Comparison of ENCODE assay signal across 8 cellular contexts in genomic region chr20:18793625-18794427, GRCh38. TPM values are rescaled to one million over a fixed set of nuclear protein-coding genes. Genes with fewer than 3 reads are reported as not detected.
DNase-seq lines count a peak whose midpoint lies in the region; ATAC-seq and TF ChIP-seq lines count a peak whose summit lies in the region.

No MANE protein-coding gene starts in this region.

- H4K20me1 ChIP-seq in PC-3 (ENCODE audit: low read length): no peaks in the 10 kb centered on the region

- H3K4me3 ChIP-seq in PC-3 (ENCODE audit: low read length) (peak overlapping the region; percentile 83), esophagus squamous epithelium (peak overlapping the region; percentile 55 to 81 (median 72))

- H3K4me3 Mint-ChIP-seq in IgD-negative memory B cell: peak overlapping the region; percentile 94 to 99 (median 97)

- WGBS in esophagus squamous epithelium, 2 donors: 7 to 11% methylated on average over 18 to 26 of the region's 29 CpGs

- POLR2A ChIA-PET in PC-3 (lab: Charles Lee; ENCODE audit: unreplicated experiment): interaction anchor here (0.7 kb wide), 1 partner anchor 420 kb away, joined by 6 read pairs; no protein-coding TSS in a partner anchor

- peak overlapping the region; percentile 93 to 99 (median 99) for H3K27ac Mint-ChIP-seq in IgD-negative memory B cell

- H3K9me2 ChIP-seq in PC-3 (replicated peaks; ENCODE audit: low read length): no peaks in the 10 kb centered on the region

- intact Hi-C loops in PC-3 (cut with micrococcal nuclease) (loop anchor here (5.0 kb wide), 2 partner anchors 162 to 382 kb away; no protein-coding TSS in a partner anchor), esophagus squamous epithelium (cut with DNase I) (no loop called here)

- H3K27ac ChIP-seq in PC-3 (ENCODE audit: low read length): no peak overlapping the region
- peak overlapping the region; percentile 89 to 96 (median 92) for H3K27ac ChIP-seq in esophagus squamous epithelium

- H3K36me3 ChIP-seq in PC-3 (ENCODE audit: low read depth, low read length) (no peaks in the 10 kb centered on the region), esophagus squamous epithelium (no peaks in the 10 kb centered on the region)

- no peaks in the 10 kb centered on the region for H3F3A ChIP-seq in PC-3 (ENCODE audit: low read length, unreplicated experiment)

- TF ChIP-seq POLR2A in esophagus squamous epithelium (IDR thresholded peaks at IDR 0.05): peak in 2 of 4 donors; percentile 53 to 80

- DNase-seq in DMS53 (lab: John Stamatoyannopoulos, UW) (peak; percentile 96), PC-3 (peak; percentile 91), esophagus squamous epithelium (lab: John Stamatoyannopoulos, UW) (peak; percentile 39), myocyte (ENCODE audit: low read depth) (peak; percentile 95)
- DNase-seq in activated T-cell treated with anti-CD3 and anti-CD28 coated beads, Interleukin-2, amount 50 U/mL, for 48 hours: peak; percentile 79 to 85
- DNase-seq in stimulated activated CD8-positive, alpha-beta memory T cell treated with anti-CD3 and anti-CD28 coated beads, Interleukin-7, amount 100 ng/mL, for 48 hours (ENCODE audit: extremely low read depth in 1 of 2, low read depth in 1 of 2): peak; percentile 64 to 77

- peaks cover 13% of the 10 kb centered on the region for H3K36me3 Mint-ChIP-seq in IgD-negative memory B cell

- peaks cover 23% of the 10 kb centered on the region for H3K27me3 ChIP-seq in PC-3 (ENCODE audit: low read length)
- H3K27me3 ChIP-seq in esophagus squamous epithelium: peaks cover 0 to 6% (median 0%) of the 10 kb centered on the region in 4 donors

- H3K4me1 Mint-ChIP-seq in IgD-negative memory B cell: peaks cover 6 to 15% (median 9%) of the 10 kb centered on the region in 3 donors

- CTCF ChIA-PET in PC-3 (lab: Charles Lee): no interaction called here

- ATAC-seq in GM21529 (IDR thresholded peaks at IDR 0.05; ENCODE audit: unreplicated experiment) (peak; percentile 99), PC-3 (peak; percentile 98)

- H3K27me3 Mint-ChIP-seq in IgD-negative memory B cell: peaks cover 3% of the 10 kb centered on the region

- peak overlapping the region; percentile 88 for H3K4me2 ChIP-seq in PC-3 (ENCODE audit: low read length)

- peak overlapping the region; percentile 97 for H2AFZ ChIP-seq in PC-3 (ENCODE audit: low read length)

- BruUV-seq in PC-3 (replicated peaks; lab: Mats Ljungman, UMichigan): no TSS peak

- peak overlapping the region; percentile 77 for H3K9ac ChIP-seq in PC-3 (ENCODE audit: low read length)

- no peaks in the 10 kb centered on the region for H3K79me2 ChIP-seq in PC-3 (ENCODE audit: low read length)

- H3K4me1 ChIP-seq in PC-3 (ENCODE audit: insufficient read depth, low read length): peaks cover 6% of the 10 kb centered on the region
- H3K4me1 ChIP-seq in esophagus squamous epithelium: peaks cover 4 to 17% (median 5%) of the 10 kb centered on the region in 3 donors

- no peaks in the 10 kb centered on the region for H3K9me3 ChIP-seq in PC-3 (ENCODE audit: low read length)
- peaks cover 0 to 4% (median 0%) of the 10 kb centered on the region in 3 donors for H3K9me3 ChIP-seq in esophagus squamous epithelium

- peaks cover 0 to 9% (median 3%) of the 10 kb centered on the region in 3 donors for H3K9me3 Mint-ChIP-seq in IgD-negative memory B cell

- TF ChIP-seq CTCF in PC-3 (conservative IDR thresholded peaks at IDR 0.05; ENCODE audit: low read depth, low read length) (peak; percentile 29; the same call in 1 of the 2 replicates), esophagus squamous epithelium (IDR thresholded peaks at IDR 0.05) (peak in 3 of 6 experiments; percentile 12 to 20 (median 16))

RNA-seq across cellular contexts. Expression of gene SCP2D1, which starts 19.8 kb away (rescaled TPM):
- polyA plus RNA-seq in IgD-negative memory B cell: not detected
- total RNA-seq in PC-3 (2014; rRNA removed) (not detected in 2 replicates), esophagus squamous epithelium (not detected), myocyte (not detected in 2 replicates)
- polyA plus RNA-seq in myocyte (2012): not detected

Comparison
In these comparisons a context has a peak if more than half of its experiments do, and no peak if none do; other contexts are left out.
1. DNase-seq: peak in every context shown above with its lines; median percentile 96 in DMS53; 95 in myocyte; 91 in PC-3; 82 in activated T-cell treated with anti-CD3 and anti-CD28 coated beads, Interleukin-2, amount 50 U/mL, for 48 hours; 70 in stimulated activated CD8-positive, alpha-beta memory T cell treated with anti-CD3 and anti-CD28 coated beads, Interleukin-7, amount 100 ng/mL, for 48 hours; 39 in esophagus squamous epithelium.